18 cellular contexts compared by ENCODE assay signal in the genomic region with DNA sequence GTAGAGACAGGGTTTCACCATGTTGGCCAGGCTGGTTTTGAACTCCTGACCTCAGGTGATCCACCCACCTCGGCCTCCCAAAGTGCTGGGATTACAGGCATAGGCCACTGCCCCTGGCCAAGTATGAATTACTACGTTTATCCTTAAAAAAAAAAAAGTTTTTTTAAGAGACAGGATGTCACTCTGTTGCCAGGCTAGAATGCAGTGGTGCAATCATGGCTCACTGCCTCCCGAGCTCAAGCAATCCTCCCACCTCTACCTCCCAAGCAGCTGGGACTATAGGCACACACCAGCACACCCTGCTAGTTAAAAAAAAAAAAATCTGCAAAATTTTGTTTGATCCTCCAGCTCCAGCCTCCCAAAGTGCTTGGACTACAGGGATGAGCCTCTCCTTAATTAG. TPM values are rescaled to one million over a fixed set of nuclear protein-coding genes. Genes with fewer than 3 reads are reported as not detected.
"Had no signal": no experiment of that assay in that cellular context is flagged by ENCODE, and none has a peak within 500 bp of the region (broad histone marks: within the 10 kb centered on the region; RNA-seq: fewer than 3 reads in every experiment).

No MANE protein-coding gene starts in this region.

- H3K27me3 ChIP-seq: neural progenitor cell had no signal

- ATAC-seq: sciatic nerve; stimulated activated naive CD8-positive, alpha-beta T cell treated with anti-CD3 and anti-CD28 coated beads, Interleukin-15, amount 100 ng/mL, for 72 hours; T-helper 17 cell had no signal

- H3K36me3 ChIP-seq: neural progenitor cell, WERI-Rb-1 had no signal

- H3K4me3 ChIP-seq: dorsolateral prefrontal cortex, neural progenitor cell had no signal

- DNase-seq: activated CD4-positive, alpha-beta T cell treated with anti-CD3 and anti-CD28 coated beads, Interleukin-2, amount 50 U/mL, for 48 hours; activated naive CD4-positive, alpha-beta T cell treated with anti-CD3 and anti-CD28 coated beads for 36 hours; dorsolateral prefrontal cortex; hypothalamus; mammary epithelial cell; naive B cell; stimulated activated naive CD8-positive, alpha-beta T cell treated with anti-CD3 and anti-CD28 coated beads, Interleukin-15, amount 100 ng/mL, for 72 hours; T-helper 17 cell; WERI-Rb-1 had no signal

- H3K4me1 ChIP-seq: neural progenitor cell had no signal

- H3K27ac ChIP-seq: dorsolateral prefrontal cortex, neural progenitor cell, WERI-Rb-1 had no signal

RNA-seq across cellular contexts. Expression of a gene that starts 23.1 kb away (rescaled TPM):
- total RNA-seq: activated naive CD4-positive, alpha-beta T cell treated with anti-CD3 and anti-CD28 coated beads for 36 hours; activated T-helper 2 cell treated with anti-CD3 and anti-CD28 coated beads, Interferon-gamma antibody, Interleukin-2, Interleukin-4, amounts not matched to agents 10 μg/mL and 5 μg/mL and 100 μg/mL, durations not matched to agents 14 hours and 24 hours and 36 hours; astrocyte; cardiac septum; glomerular endothelial cell; mononuclear cell; osteocyte; sciatic nerve; T-helper 17 cell; temporal lobe had no signal
